In the genomic region with DNA sequence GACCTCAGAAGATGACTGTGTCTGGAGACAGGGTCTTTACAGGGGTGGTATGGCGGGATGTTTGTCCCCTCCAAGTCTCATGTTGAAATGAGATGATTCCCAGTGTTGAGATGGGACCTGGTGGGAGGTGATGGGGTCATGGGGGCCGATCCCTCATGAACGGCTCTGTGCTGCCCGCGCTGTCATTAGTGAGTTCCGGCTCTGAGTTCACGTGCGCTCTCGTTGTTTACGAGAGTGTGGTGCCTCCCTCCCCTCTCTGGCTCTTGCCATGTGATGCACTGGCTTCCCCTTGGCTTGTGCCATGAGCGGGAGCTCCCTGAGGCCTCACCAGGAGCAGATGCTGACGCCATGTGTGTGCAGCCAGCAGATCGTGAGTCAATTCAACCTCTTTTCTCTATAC, we compare ENCODE assay signal across 13 cellular contexts.
DNase-seq lines count a peak whose midpoint lies in the region; ATAC-seq and TF ChIP-seq lines count a peak whose summit lies in the region.
"Had no signal": no experiment of that assay in that cellular context is flagged by ENCODE, and none has a peak within 500 bp of the region (broad histone marks: within the 10 kb centered on the region; RNA-seq: fewer than 3 reads in every experiment).

No MANE protein-coding gene starts in this region.

- H3K4me1 Mint-ChIP-seq in type B pancreatic cell (ENCODE audit: unreplicated experiment) (no peaks in the 10 kb centered on the region), progenitor cell of endocrine pancreas (ENCODE audit: low read depth) (no peaks in the 10 kb centered on the region)
- H3K4me1 Mint-ChIP-seq: H9 had no signal

- no peaks in the 10 kb centered on the region for H3K36me3 Mint-ChIP-seq in type B pancreatic cell
- H3K36me3 Mint-ChIP-seq in progenitor cell of endocrine pancreas (ENCODE audit: insufficient read depth) = peaks cover 5% of the 10 kb centered on the region
- H3K36me3 Mint-ChIP-seq: CD8-positive, alpha-beta T cell had no signal

- H3K27ac Mint-ChIP-seq in type B pancreatic cell = no peak overlapping the region
- no peak overlapping the region for H3K27ac Mint-ChIP-seq in progenitor cell of endocrine pancreas
- H3K27ac Mint-ChIP-seq: CD8-positive, alpha-beta T cell; H9 had no signal

- H3K9me3 Mint-ChIP-seq in type B pancreatic cell (peaks cover 13% of the 10 kb centered on the region), progenitor cell of endocrine pancreas (ENCODE audit: low read depth) (peaks cover 38% of the 10 kb centered on the region)
- H3K9me3 Mint-ChIP-seq: CD8-positive, alpha-beta T cell had no signal

- peak; percentile 73 for DNase-seq in cardiac septum (ENCODE audit: low spot score)
- no peak for DNase-seq in Right ventricle myocardium superior
- DNase-seq in mesenteric fat pad (ENCODE audit: low spot score) = peak; percentile 55
- peak; percentile 52 for DNase-seq in type B pancreatic cell (ENCODE audit: extremely low spot score, unreplicated experiment)
- no peak for DNase-seq in progenitor cell of endocrine pancreas (ENCODE audit: low spot score, unreplicated experiment)
- no peak for DNase-seq in activated T-cell treated with anti-CD3 and anti-CD28 coated beads for 4 hours
- no peak for DNase-seq in NCI-H82 (lab: John Stamatoyannopoulos, UW)
- DNase-seq: 8988T, Calu3, DMS79 treated with DMSO at 0.1 percent for 48 hours, GF-D8, H9 had no signal

- H3K27me3 Mint-ChIP-seq in type B pancreatic cell (no peaks in the 10 kb centered on the region), progenitor cell of endocrine pancreas (no peaks in the 10 kb centered on the region)

- H3K4me3 Mint-ChIP-seq in type B pancreatic cell = no peak overlapping the region
- H3K4me3 Mint-ChIP-seq in progenitor cell of endocrine pancreas (ENCODE audit: low read depth) = no peak overlapping the region
- H3K4me3 Mint-ChIP-seq: CD8-positive, alpha-beta T cell; H9 had no signal

- ATAC-seq in Right ventricle myocardium superior (ENCODE audit: poor library complexity) = no peak
- ATAC-seq: CD8-positive, alpha-beta T cell had no signal

- intact Hi-C loops in cardiac septum (cut with DNase I) (no loop called here), Right ventricle myocardium superior (cut with DNase I) (no loop called here)

- no peak for TF ChIP-seq CTCF in type B pancreatic cell (conservative IDR thresholded peaks at IDR 0.05)
- no peak for TF ChIP-seq CTCF in progenitor cell of endocrine pancreas (IDR thresholded peaks at IDR 0.05; ENCODE audit: unreplicated experiment)

Comparison
In these comparisons a context has a peak if more than half of its experiments do, and no peak if none do; other contexts are left out.
1. DNase-seq: peak in cardiac septum (single experiment), mesenteric fat pad (single experiment) and type B pancreatic cell (single experiment); none in Right ventricle myocardium superior (single experiment), progenitor cell of endocrine pancreas (single experiment), activated T-cell treated with anti-CD3 and anti-CD28 coated beads for 4 hours (single experiment) and NCI-H82 (single experiment).